ENCODE assay signal across 1 cellular context in the genomic region with DNA sequence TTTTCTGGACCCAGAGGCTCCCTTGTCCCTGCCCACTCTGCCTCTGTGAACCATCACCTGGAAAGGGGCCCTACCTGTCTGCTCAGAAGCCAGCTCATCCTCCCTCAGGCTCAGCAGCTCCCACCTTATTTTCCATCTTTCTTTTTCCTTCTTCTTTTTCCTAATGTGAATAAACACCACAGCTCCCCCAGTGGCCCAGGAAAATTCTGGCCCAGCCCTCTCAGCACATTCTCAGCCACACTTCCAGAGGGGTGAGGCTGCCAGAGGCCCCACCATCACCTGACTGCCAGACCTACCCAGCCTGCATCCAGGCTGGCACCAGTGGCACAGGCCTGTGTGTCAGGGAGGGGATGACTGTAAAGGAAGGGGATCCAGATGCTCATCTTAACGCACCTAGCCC.
TF ChIP-seq lines count a peak whose summit lies in the region.

No MANE protein-coding gene starts in this region.

TF ChIP-seq in HCT116, 20 proteins besides CTCF, POLR2A, EP300 and RAD21 (continued from another document):
- TF ChIP-seq, protein P1, sequence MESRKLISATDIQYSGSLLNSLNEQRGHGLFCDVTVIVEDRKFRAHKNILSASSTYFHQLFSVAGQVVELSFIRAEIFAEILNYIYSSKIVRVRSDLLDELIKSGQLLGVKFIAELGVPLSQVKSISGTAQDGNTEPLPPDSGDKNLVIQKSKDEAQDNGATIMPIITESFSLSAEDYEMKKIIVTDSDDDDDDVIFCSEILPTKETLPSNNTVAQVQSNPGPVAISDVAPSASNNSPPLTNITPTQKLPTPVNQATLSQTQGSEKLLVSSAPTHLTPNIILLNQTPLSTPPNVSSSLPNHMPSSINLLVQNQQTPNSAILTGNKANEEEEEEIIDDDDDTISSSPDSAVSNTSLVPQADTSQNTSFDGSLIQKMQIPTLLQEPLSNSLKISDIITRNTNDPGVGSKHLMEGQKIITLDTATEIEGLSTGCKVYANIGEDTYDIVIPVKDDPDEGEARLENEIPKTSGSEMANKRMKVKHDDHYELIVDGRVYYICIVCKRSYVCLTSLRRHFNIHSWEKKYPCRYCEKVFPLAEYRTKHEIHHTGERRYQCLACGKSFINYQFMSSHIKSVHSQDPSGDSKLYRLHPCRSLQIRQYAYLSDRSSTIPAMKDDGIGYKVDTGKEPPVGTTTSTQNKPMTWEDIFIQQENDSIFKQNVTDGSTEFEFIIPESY (IDR thresholded peaks at IDR 0.05; ENCODE audit: extremely low read depth, insufficient replicate concordance, low read length) = no peak
- TF ChIP-seq CEBPB (IDR thresholded peaks at IDR 0.05; ENCODE audit: low read depth) (no peak), SP1 (IDR thresholded peaks at IDR 0.05; ENCODE audit: low read depth) (no peak), JUND (IDR thresholded peaks at IDR 0.05) (no peak), ZFX (IDR thresholded peaks at IDR 0.05) (no peak), POLR2AphosphoS5 (IDR thresholded peaks at IDR 0.05; ENCODE audit: low read depth, low read length) (no peak), SIN3A (IDR thresholded peaks at IDR 0.05; ENCODE audit: low read depth) (no peak)
